Comparison of ENCODE assay signal across 16 cellular contexts in the genomic region with DNA sequence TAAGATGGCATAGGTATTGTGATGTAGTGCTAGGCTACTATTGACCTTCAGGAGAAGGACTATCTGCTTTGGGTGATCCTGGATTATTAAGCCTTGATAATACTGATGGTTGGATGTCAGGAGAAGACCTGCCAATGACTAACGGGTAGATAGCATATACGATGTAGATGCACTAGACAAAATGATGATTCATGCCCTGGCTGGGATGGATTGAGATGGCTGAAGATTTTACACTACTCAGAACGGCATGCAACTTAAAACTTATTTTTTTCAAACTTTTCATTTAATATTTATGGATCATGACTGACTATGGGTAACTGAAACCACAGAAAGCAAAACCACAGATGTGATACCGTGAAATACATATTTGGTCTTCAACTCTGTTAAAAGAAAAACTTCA.
"Had no signal": no experiment of that assay in that cellular context is flagged by ENCODE, and none has a peak within 500 bp of the region (broad histone marks: within the 10 kb centered on the region; RNA-seq: fewer than 3 reads in every experiment).

No MANE protein-coding gene starts in this region.

- H3K36me3 ChIP-seq: gastroesophageal sphincter, tibial nerve had no signal

- H3K27ac ChIP-seq: dorsolateral prefrontal cortex, gastroesophageal sphincter, tibial nerve had no signal

- ATAC-seq: gastroesophageal sphincter, left ventricle myocardium superior, T-helper 17 cell had no signal

- H3K9me3 ChIP-seq: gastroesophageal sphincter, tibial nerve had no signal

- H3K4me3 ChIP-seq: dorsolateral prefrontal cortex, gastroesophageal sphincter, tibial nerve had no signal

- H3K4me1 ChIP-seq: gastroesophageal sphincter, tibial nerve had no signal

- H3K27me3 ChIP-seq: tibial nerve had no signal

- DNase-seq: activated CD4-positive, alpha-beta memory T cell treated with anti-CD3 and anti-CD28 coated beads for 36 hours; activated naive CD4-positive, alpha-beta T cell; activated naive CD8-positive, alpha-beta T cell treated with anti-CD3 and anti-CD28 coated beads for 36 hours; activated T-cell treated with anti-CD3 and anti-CD28 coated beads for 4 hours; amygdala; central memory CD4-positive, alpha-beta T cell; dorsolateral prefrontal cortex; left ventricle myocardium superior; nephron progenitor cell; nucleus accumbens; retina; stimulated activated naive CD4-positive, alpha-beta T cell; substantia nigra; T-helper 17 cell had no signal
